12 cellular contexts compared by ENCODE assay signal in the genomic region with DNA sequence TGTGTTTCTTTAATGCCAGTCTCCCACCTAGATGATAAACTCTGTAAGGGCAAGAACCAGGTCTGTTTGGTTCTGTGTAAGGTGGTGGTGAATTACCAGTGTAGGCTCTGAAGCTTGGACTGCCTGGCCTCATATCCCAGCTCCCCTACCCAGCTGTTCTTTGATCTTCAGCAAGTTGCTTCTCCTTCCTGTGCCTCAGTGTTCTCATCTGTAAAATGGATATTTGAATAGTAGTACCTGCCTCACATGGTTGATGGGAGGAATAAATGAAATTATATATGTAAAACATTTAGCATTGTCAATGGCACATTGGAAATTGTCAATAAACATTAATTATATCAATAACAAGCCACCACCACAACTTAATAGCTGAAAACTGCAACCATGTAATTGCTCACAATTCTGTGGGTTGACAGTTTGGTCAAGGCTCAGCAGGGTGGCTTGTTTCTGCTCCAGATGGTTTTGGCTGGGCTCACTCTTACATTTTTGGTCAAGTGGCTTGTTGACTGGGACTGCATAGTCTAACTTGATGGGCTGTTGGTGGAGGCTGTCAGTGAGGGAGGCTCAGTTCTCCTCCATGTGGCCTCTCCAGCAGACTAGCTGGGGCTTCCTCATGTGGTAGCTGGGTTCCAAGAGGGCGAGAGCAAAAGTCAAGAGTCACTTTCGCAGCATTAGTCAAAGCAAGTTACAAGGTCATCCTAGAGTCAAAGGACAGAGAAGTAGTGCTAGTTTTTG.
DNase-seq lines count a peak whose midpoint lies in the region; ATAC-seq and TF ChIP-seq lines count a peak whose summit lies in the region.
"Had no signal": no experiment of that assay in that cellular context is flagged by ENCODE, and none has a peak within 500 bp of the region (broad histone marks: within the 10 kb centered on the region; RNA-seq: fewer than 3 reads in every experiment).

No MANE protein-coding gene starts in this region.

- H3K9me3 Mint-ChIP-seq in activated naive CD4-positive, alpha-beta T cell treated with anti-CD3 and anti-CD28 coated beads, Interleukin-2, amount 50 U/mL, for 72 hours = no peaks in the 10 kb centered on the region
- H3K9me3 Mint-ChIP-seq: naive thymus-derived CD4-positive, alpha-beta T cell had no signal

- no peak for TF ChIP-seq CTCF in osteoblast (IDR thresholded peaks at IDR 0.05; ENCODE audit: extremely low read depth, low read depth, low read length)

- peak; percentile 43 for DNase-seq in activated CD4-positive, alpha-beta T cell treated with anti-CD3 and anti-CD28 coated beads for 48 hours
- no peak for DNase-seq in activated CD4-positive, alpha-beta T cell treated with anti-CD3 and anti-CD28 coated beads for 4 hours
- DNase-seq in activated naive CD4-positive, alpha-beta T cell treated with anti-CD3 and anti-CD28 coated beads, Interleukin-2, amount 50 U/mL, for 72 hours (ENCODE audit: low spot score in 2 of 2) = no peak
- DNase-seq in osteoblast (ENCODE audit: insufficient read length, low spot score, missing footprints) (no peak), NCI-H2029 (lab: John Stamatoyannopoulos, UW) (no peak)
- DNase-seq: naive thymus-derived CD4-positive, alpha-beta T cell; NCI-H524 treated with DMSO at 0.1 percent for 48 hours; stimulated activated CD4-positive, alpha-beta T cell treated with anti-CD3 and anti-CD28 coated beads, Interleukin-4, amount 100 ng/mL, for 1 hour; tibial artery had no signal

- no peak overlapping the region for H2AFZ ChIP-seq in osteoblast (ENCODE audit: low read length)

- H3K4me3 ChIP-seq in osteoblast (ENCODE audit: insufficient read depth, low read length) = no peak overlapping the region
- H3K4me3 ChIP-seq: tibial artery had no signal

- no peaks in the 10 kb centered on the region for H3K27me3 ChIP-seq in osteoblast (ENCODE audit: insufficient read depth, low read length)
- H3K27me3 ChIP-seq: tibial artery had no signal

- TF ChIP-seq RAD21 in Ishikawa (IDR thresholded peaks at IDR 0.05; ENCODE audit: low read depth) = no peak

- peaks cover 55% of the 10 kb centered on the region for H3K4me1 ChIP-seq in osteoblast (ENCODE audit: insufficient read depth, low read length)

- no peaks in the 10 kb centered on the region for H3K79me2 ChIP-seq in osteoblast (ENCODE audit: insufficient read depth, low read length)

- TF ChIP-seq EP300 in Ishikawa (IDR thresholded peaks at IDR 0.05; ENCODE audit: borderline replicate concordance) = peak; percentile 54; the same call in 1 of the 2 replicates

- no peaks in the 10 kb centered on the region for H3K9me3 ChIP-seq in osteoblast (ENCODE audit: low read depth, low read length)
- H3K9me3 ChIP-seq: tibial artery had no signal

- H4K20me1 ChIP-seq in osteoblast (ENCODE audit: insufficient read depth, low read length) = no peaks in the 10 kb centered on the region

- H3K36me3 ChIP-seq in osteoblast (ENCODE audit: insufficient read depth, low read length) = no peaks in the 10 kb centered on the region
- H3K36me3 ChIP-seq: tibial artery had no signal

- no peak for ATAC-seq in activated naive CD4-positive, alpha-beta T cell treated with anti-CD3 and anti-CD28 coated beads, Interleukin-2, amount 50 U/mL, for 72 hours
- ATAC-seq in HG03025 (IDR thresholded peaks at IDR 0.05; ENCODE audit: low FRiP score, unreplicated experiment) (no peak), GM19023 (IDR thresholded peaks at IDR 0.05; ENCODE audit: unreplicated experiment) (no peak)
- ATAC-seq: naive thymus-derived CD4-positive, alpha-beta T cell had no signal

- no peak overlapping the region for H3K4me2 ChIP-seq in osteoblast (ENCODE audit: insufficient read depth, low read length)

- H3K27ac ChIP-seq in osteoblast (ENCODE audit: low read depth, low read length) = peak overlapping the region; percentile 1
- H3K27ac ChIP-seq: tibial artery had no signal

- peak overlapping the region; percentile 26 to 78 for H3K27ac Mint-ChIP-seq in activated naive CD4-positive, alpha-beta T cell treated with anti-CD3 and anti-CD28 coated beads, Interleukin-2, amount 50 U/mL, for 72 hours

- H3K36me3 Mint-ChIP-seq in activated naive CD4-positive, alpha-beta T cell treated with anti-CD3 and anti-CD28 coated beads, Interleukin-2, amount 50 U/mL, for 72 hours = no peaks in the 10 kb centered on the region
- H3K36me3 Mint-ChIP-seq: naive thymus-derived CD4-positive, alpha-beta T cell had no signal

TF ChIP-seq in Ishikawa, 13 proteins besides CTCF, POLR2A, EP300 and RAD21:
- TF ChIP-seq NFIC (IDR thresholded peaks at IDR 0.05) (peak; percentile 92), TAF1 (IDR thresholded peaks at IDR 0.05; ENCODE audit: low read depth) (no peak), ZBTB7A (IDR thresholded peaks at IDR 0.05; ENCODE audit: low read depth) (0 out of 2 replicates have a peak, but pooled peaks have one; percentile 43), TCF12 (IDR thresholded peaks at IDR 0.05; ENCODE audit: low read depth) (peak; percentile 78), TEAD4 (IDR thresholded peaks at IDR 0.05) (peak; percentile 77), CREB1 (IDR thresholded peaks at IDR 0.05; ENCODE audit: low read depth) (no peak)
